ENCODE assay signal across 8 cellular contexts in the genomic region with DNA sequence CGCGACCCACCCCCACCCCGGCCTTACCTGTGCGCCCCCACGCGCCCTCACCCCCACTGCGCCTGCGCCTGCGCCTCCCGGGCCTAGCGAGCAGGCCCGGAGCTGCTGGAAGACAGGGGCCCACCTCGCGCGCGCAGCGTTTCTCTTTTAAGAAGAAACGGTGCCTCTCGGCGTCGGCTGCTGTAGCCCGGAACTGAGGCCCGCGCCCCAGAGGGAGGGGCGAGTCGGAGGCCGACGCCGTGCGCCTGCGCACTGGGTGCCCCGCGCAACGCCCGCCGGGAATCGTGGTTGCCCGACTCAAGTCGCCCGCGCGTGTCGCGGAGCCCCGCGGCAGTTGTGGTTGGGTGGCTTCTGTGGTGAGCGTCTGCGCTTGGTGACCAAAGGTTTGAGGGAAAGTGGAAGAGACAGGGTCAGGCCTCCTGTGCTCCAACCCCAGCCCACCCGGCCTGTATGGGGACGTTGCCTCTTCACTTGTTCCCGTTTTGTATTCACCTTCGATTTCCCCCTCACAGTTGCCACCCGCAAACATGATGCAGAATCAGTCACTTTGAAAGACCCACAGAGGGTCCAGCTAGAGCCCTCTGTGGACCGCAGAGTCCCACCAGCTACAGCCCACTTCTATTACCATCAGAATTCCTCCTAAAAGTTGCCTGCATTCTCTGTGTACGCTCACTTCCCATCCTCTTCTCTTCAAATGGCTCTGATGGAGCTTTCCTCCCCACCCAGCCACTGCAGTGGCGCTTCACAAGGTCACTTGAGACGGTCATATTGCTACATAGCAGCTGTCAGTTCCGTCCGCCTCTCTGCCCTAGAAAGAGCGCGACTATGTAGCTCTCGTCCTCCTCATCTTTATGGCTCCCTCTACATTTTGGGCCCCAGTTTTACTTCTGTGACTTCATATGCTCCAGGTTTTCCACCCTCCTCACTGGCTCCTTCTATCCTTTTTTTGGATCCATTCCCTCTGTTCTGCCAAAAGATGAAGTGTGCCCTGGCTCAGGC. TPM values are rescaled to one million over a fixed set of nuclear protein-coding genes. Genes with fewer than 3 reads are reported as not detected.
DNase-seq lines count a peak whose midpoint lies in the region; ATAC-seq and TF ChIP-seq lines count a peak whose summit lies in the region.

A gene with protein sequence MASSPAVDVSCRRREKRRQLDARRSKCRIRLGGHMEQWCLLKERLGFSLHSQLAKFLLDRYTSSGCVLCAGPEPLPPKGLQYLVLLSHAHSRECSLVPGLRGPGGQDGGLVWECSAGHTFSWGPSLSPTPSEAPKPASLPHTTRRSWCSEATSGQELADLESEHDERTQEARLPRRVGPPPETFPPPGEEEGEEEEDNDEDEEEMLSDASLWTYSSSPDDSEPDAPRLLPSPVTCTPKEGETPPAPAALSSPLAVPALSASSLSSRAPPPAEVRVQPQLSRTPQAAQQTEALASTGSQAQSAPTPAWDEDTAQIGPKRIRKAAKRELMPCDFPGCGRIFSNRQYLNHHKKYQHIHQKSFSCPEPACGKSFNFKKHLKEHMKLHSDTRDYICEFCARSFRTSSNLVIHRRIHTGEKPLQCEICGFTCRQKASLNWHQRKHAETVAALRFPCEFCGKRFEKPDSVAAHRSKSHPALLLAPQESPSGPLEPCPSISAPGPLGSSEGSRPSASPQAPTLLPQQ (minus strand): TSS at position 195 of the 999 bp plus-strand sequence. CDS start 776 bp downstream, outside the sequence.

- H3K79me2 ChIP-seq in smooth muscle cell (ENCODE audit: low read depth) = no peaks in the 10 kb centered on the region

- peaks cover 19% of the 10 kb centered on the region for H3K36me3 ChIP-seq in WERI-Rb-1
- no peaks in the 10 kb centered on the region for H3K36me3 ChIP-seq in breast epithelium
- no peaks in the 10 kb centered on the region for H3K36me3 ChIP-seq in smooth muscle cell (ENCODE audit: low read depth)

- H3K27ac ChIP-seq in AG04450 (ENCODE audit: low read depth, low read length) (peak within 1 kb of the TSS; percentile 65), WERI-Rb-1 (peak within 1 kb of the TSS; percentile 93), breast epithelium (peak within 1 kb of the TSS; percentile 89), smooth muscle cell (ENCODE audit: low read depth) (peak within 1 kb of the TSS; percentile 63)

- intact Hi-C loops in breast epithelium (cut with DNase I; ENCODE audit: low total_unique reads) = no loop called here

- 8% methylated on average over 62 of the region's 62 CpGs for WGBS in smooth muscle cell (ENCODE audit: low lambda C conversion rate)

- H3F3A ChIP-seq in smooth muscle cell (ENCODE audit: low read depth) = peaks cover 8% of the 10 kb centered on the region

- ATAC-seq in GM18909 (IDR thresholded peaks at IDR 0.05; ENCODE audit: poor library complexity, unreplicated experiment) (peak; percentile 78), HG03159 (IDR thresholded peaks at IDR 0.05; ENCODE audit: unreplicated experiment) (peak; percentile 77)

- peak within 1 kb of the TSS; percentile 96 for H3K4me2 ChIP-seq in smooth muscle cell

- H3K9me3 ChIP-seq in AG04450 (ENCODE audit: control insufficient read depth, insufficient read depth, low read length) (no peaks in the 10 kb centered on the region), WERI-Rb-1 (ENCODE audit: severe bottlenecking) (no peaks in the 10 kb centered on the region), breast epithelium (no peaks in the 10 kb centered on the region), smooth muscle cell (replicated peaks; ENCODE audit: low read depth) (no peaks in the 10 kb centered on the region)

- TF ChIP-seq POLR2A in breast epithelium (IDR thresholded peaks at IDR 0.05) = peak; percentile 70

- peak within 1 kb of the TSS; percentile 82 for H3K4me3 ChIP-seq in AG04450 (ENCODE audit: low read depth, low read length)
- H3K4me3 ChIP-seq in WERI-Rb-1 (ENCODE audit: low read depth, low read length) = peak within 1 kb of the TSS; percentile 71
- H3K4me3 ChIP-seq in breast epithelium = peak within 1 kb of the TSS; percentile 55 to 67 (median 57)
- H3K4me3 ChIP-seq in smooth muscle cell = peak within 1 kb of the TSS; percentile 74

- no peaks in the 10 kb centered on the region for H4K20me1 ChIP-seq in smooth muscle cell (ENCODE audit: low read depth)

- POLR2A ChIA-PET in AG04450 (lab: Yijun Ruan, JAX) = interaction anchor here (0.7 to 2.5 kb wide), 6 partner anchors 14 to 67 kb away, joined by 3 to 8 read pairs (median 6); a partner anchor contains a TSS

- TF ChIP-seq CTCF in AG04450 (IDR thresholded peaks at IDR 0.05; ENCODE audit: low read depth, low read length) (no peak), WERI-Rb-1 (IDR thresholded peaks at IDR 0.05; ENCODE audit: low read depth, low read length) (no peak), breast epithelium (IDR thresholded peaks at IDR 0.05) (no peak), smooth muscle cell (IDR thresholded peaks at IDR 0.05; ENCODE audit: borderline replicate concordance, insufficient read depth, poor library complexity, severe bottlenecking) (no peak)

- DNase-seq in AG04450 (ENCODE audit: low read depth, low spot score) (peak; percentile 88), NCI-H2196 treated with DMSO at 0.1 percent for 48 hours (lab: John Stamatoyannopoulos, UW; ENCODE audit: unreplicated experiment) (peak; percentile 71), WERI-Rb-1 (peak; percentile 100), breast epithelium (ENCODE audit: low spot score in 2 of 2) (peak; percentile 94 to 95), iPS-NIHi11 (ENCODE audit: low spot score) (peak; percentile 96), smooth muscle cell (lab: John Stamatoyannopoulos, UW; ENCODE audit: unreplicated experiment) (peak; percentile 84)

- peak within 1 kb of the TSS; percentile 71 for H3K9ac ChIP-seq in smooth muscle cell (ENCODE audit: low read depth)

- peaks cover 7 to 13% of the 10 kb centered on the region in 2 donors for H3K4me1 ChIP-seq in breast epithelium
- H3K4me1 ChIP-seq in smooth muscle cell (ENCODE audit: low read depth) = peaks cover 19% of the 10 kb centered on the region

- H3K27me3 ChIP-seq in AG04450 (ENCODE audit: control insufficient read depth, insufficient read depth, low read length) (no peaks in the 10 kb centered on the region), WERI-Rb-1 (ENCODE audit: insufficient read depth, low read depth, severe bottlenecking) (no peaks in the 10 kb centered on the region), breast epithelium (no peaks in the 10 kb centered on the region), smooth muscle cell (ENCODE audit: low read depth) (no peaks in the 10 kb centered on the region)

- CTCF ChIA-PET in AG04450 (lab: Charles Lee) = interaction anchor here (0.6 to 3.5 kb wide), 6 partner anchors 12 to 49 kb away, joined by 3 to 15 read pairs (median 4); no protein-coding TSS in a partner anchor

- peak within 1 kb of the TSS; percentile 93 for H2AFZ ChIP-seq in smooth muscle cell (ENCODE audit: low read depth)

RNA-seq across cellular contexts. Expression of the gene that starts here (rescaled TPM):
- polyA plus RNA-seq in AG04450 (2011; rRNA removed) = 12.7 and 14.6 TPM in 2 replicates
- 4.3 and 6.3 TPM in 2 replicates for polyA minus RNA-seq in AG04450 (2011; rRNA and poly(A)+ RNA removed)
- 10 to 100 TPM; 11.5 to 84.3 (median 77.7) TPM for total RNA-seq in breast epithelium
- total RNA-seq in smooth muscle cell = 10.4 and 24.8 TPM in 2 replicates
- 25.9 and 40.5 TPM in 2 replicates for polyA plus RNA-seq in smooth muscle cell

Comparison
In these comparisons a context has a peak if more than half of its experiments do, and no peak if none do; other contexts are left out.
1. Peak in every context shown above with its lines: DNase-seq, ATAC-seq, H3K4me3 ChIP-seq and H3K27ac ChIP-seq.